In the genomic region with DNA sequence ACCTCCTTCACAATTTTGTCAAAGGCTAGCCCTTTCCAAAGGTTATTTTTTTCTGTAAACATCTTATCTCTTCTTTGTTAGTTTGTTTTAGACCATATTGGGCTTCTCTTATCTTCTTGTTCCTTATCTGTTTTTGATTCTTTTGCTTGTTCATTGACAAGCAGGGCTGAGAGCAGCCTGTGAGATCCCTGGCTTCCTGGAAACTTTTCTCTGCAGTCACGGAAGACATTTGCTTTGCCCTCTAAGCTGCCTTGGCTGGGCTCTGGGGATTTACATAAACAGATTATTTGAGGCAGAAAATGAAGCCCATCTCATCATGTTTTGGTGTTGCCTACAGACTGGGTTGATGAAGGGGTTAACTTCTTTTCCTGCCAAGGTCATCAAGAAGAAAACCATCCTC, we compare ENCODE assay signal across 20 cellular contexts.
"Had no signal": no experiment of that assay in that cellular context is flagged by ENCODE, and none has a peak within 500 bp of the region (broad histone marks: within the 10 kb centered on the region; RNA-seq: fewer than 3 reads in every experiment).

No MANE protein-coding gene starts in this region.

- H3K9me3 Mint-ChIP-seq: mesothelial cell of epicardium; natural killer cell treated with Interleukin-12 subunit alpha and Interleukin-12 subunit beta and Interleukin-15 and Interleukin-18, amount 100 ng/mL, for 72 hours; stimulated activated effector memory CD8-positive, alpha-beta T cell treated with anti-CD3 and anti-CD28 coated beads, Interleukin-12 subunit alpha, Interleukin-12 subunit beta, amount 100 ng/mL, for 72 hours had no signal

- DNase-seq: colonic mucosa; dermis blood vessel endothelial cell; erythroblast; foreskin keratinocyte; kidney glomerular epithelial cell; mammary epithelial cell; stimulated activated CD4-positive, alpha-beta T cell treated with anti-CD3 and anti-CD28 coated beads, Interleukin-4, amount 100 ng/mL, for 1 hour; stimulated activated CD8-positive, alpha-beta memory T cell treated with anti-CD3 and anti-CD28 coated beads, Interleukin-4, amount 100 ng/mL, for 48 hours; stimulated activated naive CD8-positive, alpha-beta T cell treated with anti-CD3 and anti-CD28 coated beads, Interleukin-15, Interleukin-2, amounts not matched to agents 100 U/mL and 50 U/mL, for 24 hours; thyroid gland; upper lobe of left lung; uterus had no signal

- H3K4me1 ChIP-seq: colonic mucosa, foreskin keratinocyte, right atrium auricular region, suprapubic skin, thyroid gland, upper lobe of left lung, uterus had no signal

- H3K36me3 Mint-ChIP-seq: mesothelial cell of epicardium; natural killer cell treated with Interleukin-12 subunit alpha and Interleukin-12 subunit beta and Interleukin-15 and Interleukin-18, amount 100 ng/mL, for 72 hours; stimulated activated effector memory CD8-positive, alpha-beta T cell treated with anti-CD3 and anti-CD28 coated beads, Interleukin-12 subunit alpha, Interleukin-12 subunit beta, amount 100 ng/mL, for 72 hours had no signal

- ATAC-seq: foreskin keratinocyte; natural killer cell treated with Interleukin-12 subunit alpha and Interleukin-12 subunit beta and Interleukin-15 and Interleukin-18, amount 100 ng/mL, for 72 hours; stimulated activated effector memory CD8-positive, alpha-beta T cell treated with anti-CD3 and anti-CD28 coated beads, Interleukin-12 subunit alpha, Interleukin-12 subunit beta, amount 100 ng/mL, for 72 hours; stimulated activated naive CD8-positive, alpha-beta T cell treated with anti-CD3 and anti-CD28 coated beads, Interleukin-15, Interleukin-2, amounts not matched to agents 100 U/mL and 50 U/mL, for 24 hours had no signal

- H3K27ac ChIP-seq: colonic mucosa, foreskin keratinocyte, neutrophil, right atrium auricular region, suprapubic skin, thyroid gland, upper lobe of left lung, uterus had no signal

- H3K4me3 Mint-ChIP-seq: mesothelial cell of epicardium; natural killer cell treated with Interleukin-12 subunit alpha and Interleukin-12 subunit beta and Interleukin-15 and Interleukin-18, amount 100 ng/mL, for 72 hours; stimulated activated effector memory CD8-positive, alpha-beta T cell treated with anti-CD3 and anti-CD28 coated beads, Interleukin-12 subunit alpha, Interleukin-12 subunit beta, amount 100 ng/mL, for 72 hours had no signal

- H3K27me3 ChIP-seq: colonic mucosa, foreskin keratinocyte, neutrophil, right atrium auricular region, suprapubic skin, thyroid gland, upper lobe of left lung, uterus had no signal

- H3K36me3 ChIP-seq: colonic mucosa, neutrophil, right atrium auricular region, suprapubic skin, thyroid gland, upper lobe of left lung, uterus had no signal

- H3K4me1 Mint-ChIP-seq: stimulated activated effector memory CD8-positive, alpha-beta T cell treated with anti-CD3 and anti-CD28 coated beads, Interleukin-12 subunit alpha, Interleukin-12 subunit beta, amount 100 ng/mL, for 72 hours had no signal

- H3K9me3 ChIP-seq: colonic mucosa, neutrophil, right atrium auricular region, suprapubic skin, thyroid gland, upper lobe of left lung, uterus had no signal

- H3K4me3 ChIP-seq: colonic mucosa, right atrium auricular region, suprapubic skin, thyroid gland, upper lobe of left lung, uterus had no signal

- FAIRE-seq: endothelial cell of umbilical vein, islet of Langerhans had no signal

- H3K27ac Mint-ChIP-seq: mesothelial cell of epicardium; natural killer cell treated with Interleukin-12 subunit alpha and Interleukin-12 subunit beta and Interleukin-15 and Interleukin-18, amount 100 ng/mL, for 72 hours; stimulated activated effector memory CD8-positive, alpha-beta T cell treated with anti-CD3 and anti-CD28 coated beads, Interleukin-12 subunit alpha, Interleukin-12 subunit beta, amount 100 ng/mL, for 72 hours had no signal
